In the genomic region with DNA sequence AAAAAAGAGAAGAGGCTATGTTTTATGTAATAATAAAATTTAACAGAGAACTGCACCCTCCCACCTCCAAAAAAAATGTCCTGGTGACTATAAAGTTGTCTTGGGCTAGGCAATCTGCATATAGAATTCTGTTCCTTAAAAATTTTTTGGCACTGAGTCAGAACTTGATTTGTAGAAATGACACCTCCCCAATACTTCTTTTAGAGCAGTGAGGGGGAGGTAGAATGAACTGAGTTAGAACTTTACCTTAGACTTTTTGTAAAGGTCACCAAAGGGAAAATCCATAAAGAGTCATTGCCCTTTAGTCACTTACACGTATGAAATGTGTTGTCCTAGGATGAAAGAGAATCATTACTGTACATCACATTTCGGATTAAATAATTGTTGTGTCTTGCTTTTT, we compare ENCODE assay signal across 11 cellular contexts.
A peak's percentile ranks its signal among the peaks of the same experiment; 100 is the strongest.
DNase-seq lines count a peak whose midpoint lies in the region; ATAC-seq and TF ChIP-seq lines count a peak whose summit lies in the region.
"Had no signal": no experiment of that assay in that cellular context is flagged by ENCODE, and none has a peak within 500 bp of the region (broad histone marks: within the 10 kb centered on the region; RNA-seq: fewer than 3 reads in every experiment).

No MANE protein-coding gene starts in this region.

- 26% methylated on average over 2 of the region's 2 CpGs for WGBS in right lobe of liver (ENCODE audit: insufficient coverage, low coverage, low lambda C conversion rate, missing lambda C conversion rate)

- peaks cover 17% of the 10 kb centered on the region for H3K4me1 ChIP-seq in CD4-positive, alpha-beta memory T cell (ENCODE audit: insufficient read depth, low read length)
- H3K4me1 ChIP-seq in right lobe of liver: peaks cover 0 to 53% (median 29%) of the 10 kb centered on the region in 4 donors

- no peak overlapping the region for H3K27ac ChIP-seq in CD4-positive, alpha-beta memory T cell (ENCODE audit: low read depth, low read length)
- H3K27ac ChIP-seq in right lobe of liver: peak overlapping the region; percentile 61 to 79 (median 74)
- H3K27ac ChIP-seq: RWPE1 had no signal

- H3K36me3 ChIP-seq in CD4-positive, alpha-beta memory T cell (ENCODE audit: insufficient read depth, low read length): no peaks in the 10 kb centered on the region
- H3K36me3 ChIP-seq in right lobe of liver: no peaks in the 10 kb centered on the region

- H3K4me1 Mint-ChIP-seq in CD4-positive, alpha-beta memory T cell: peaks cover 18 to 49% (median 34%) of the 10 kb centered on the region in 4 donors

- no peak for TF ChIP-seq POLR2A in right lobe of liver (IDR thresholded peaks at IDR 0.05)

- no peak overlapping the region for H3K4me3 ChIP-seq in CD4-positive, alpha-beta memory T cell (ENCODE audit: low read length in 2 of 2)
- peak overlapping the region in 1 of 3 donors; percentile 15 for H3K4me3 ChIP-seq in right lobe of liver

- intact Hi-C loops in CD4-positive, alpha-beta memory T cell (cut with micrococcal nuclease): loop anchor here (5.0 kb wide), 1 partner anchor 37 kb away; no protein-coding TSS in a partner anchor
- intact Hi-C loops in right lobe of liver (cut with DNase I): no loop called here

- ATAC-seq in GM19351 (IDR thresholded peaks at IDR 0.05; ENCODE audit: unreplicated experiment) (peak; percentile 43), right lobe of liver (peak in 3 of 4 donors; percentile 45 to 46 (median 46)), GM18870 (IDR thresholded peaks at IDR 0.05; ENCODE audit: unreplicated experiment) (no peak), HG03025 (IDR thresholded peaks at IDR 0.05; ENCODE audit: low FRiP score, unreplicated experiment) (no peak)
- ATAC-seq: left ventricle myocardium superior had no signal

- H3K27me3 ChIP-seq in CD4-positive, alpha-beta memory T cell (ENCODE audit: insufficient read depth, low read length): no peaks in the 10 kb centered on the region
- H3K27me3 ChIP-seq in right lobe of liver: no peaks in the 10 kb centered on the region

- POLR2A ChIA-PET in CD4-positive, alpha-beta memory T cell (lab: Charles Lee; ENCODE audit: partially characterized antibody): interaction anchor here (0.5 to 2.0 kb wide), 5 partner anchors 36 to 195 kb away, joined by 3 to 6 read pairs (median 4); no protein-coding TSS in a partner anchor

- no peaks in the 10 kb centered on the region for H3K9me3 ChIP-seq in CD4-positive, alpha-beta memory T cell (ENCODE audit: control insufficient read depth in 1 of 2, low read length in 2 of 2)
- no peaks in the 10 kb centered on the region for H3K9me3 ChIP-seq in right lobe of liver

- H3K4me3 Mint-ChIP-seq in CD4-positive, alpha-beta memory T cell: peak overlapping the region in 2 of 8 donors; percentile 12 to 37
- H3K4me3 Mint-ChIP-seq: activated naive CD8-positive, alpha-beta T cell treated with anti-CD3 and anti-CD28 coated beads, Interleukin-2, amount 10 ng/mL, durations not matched to agents 7 days and 5 days had no signal

- CTCF ChIA-PET in CD4-positive, alpha-beta memory T cell (lab: Charles Lee; ENCODE audit: partially characterized antibody): no interaction called here

- TF ChIP-seq CTCF in right lobe of liver (IDR thresholded peaks at IDR 0.05): no peak

- peak overlapping the region in 6 of 7 donors; percentile 58 to 83 (median 76) for H3K27ac Mint-ChIP-seq in CD4-positive, alpha-beta memory T cell
- H3K27ac Mint-ChIP-seq: activated naive CD8-positive, alpha-beta T cell treated with anti-CD3 and anti-CD28 coated beads, Interleukin-2, amount 10 ng/mL, durations not matched to agents 7 days and 5 days had no signal

- no peaks in the 10 kb centered on the region for H3K27me3 Mint-ChIP-seq in CD4-positive, alpha-beta memory T cell
- H3K27me3 Mint-ChIP-seq: activated naive CD8-positive, alpha-beta T cell treated with anti-CD3 and anti-CD28 coated beads, Interleukin-2, amount 10 ng/mL, durations not matched to agents 7 days and 5 days had no signal

- peaks cover 0 to 5% (median 0%) of the 10 kb centered on the region in 8 donors for H3K9me3 Mint-ChIP-seq in CD4-positive, alpha-beta memory T cell

- DNase-seq in CD4-positive, alpha-beta memory T cell: no peak
- DNase-seq in NCI-H69 (lab: John Stamatoyannopoulos, UW): peak; percentile 21
- no peak for DNase-seq in right lobe of liver
- DNase-seq in NCI-H345 treated with DMSO at 0.1 percent for 48 hours (lab: John Stamatoyannopoulos, UW; ENCODE audit: unreplicated experiment): no peak
- DNase-seq in glomerular visceral epithelial cell (ENCODE audit: extremely low spot score): no peak
- DNase-seq: activated naive CD8-positive, alpha-beta T cell treated with anti-CD3 and anti-CD28 coated beads, Interleukin-2, amount 10 ng/mL, durations not matched to agents 7 days and 5 days; left ventricle myocardium superior had no signal

- H3K36me3 Mint-ChIP-seq in CD4-positive, alpha-beta memory T cell: peaks cover 0 to 8% of the 10 kb centered on the region in 2 donors

Comparison
In these comparisons a context has a peak if more than half of its experiments do, and no peak if none do; other contexts are left out.
1. ATAC-seq: peak in GM19351 (single experiment) and right lobe of liver (3 of 4); none in GM18870 (single experiment) and HG03025 (single experiment).